In the genomic region with DNA sequence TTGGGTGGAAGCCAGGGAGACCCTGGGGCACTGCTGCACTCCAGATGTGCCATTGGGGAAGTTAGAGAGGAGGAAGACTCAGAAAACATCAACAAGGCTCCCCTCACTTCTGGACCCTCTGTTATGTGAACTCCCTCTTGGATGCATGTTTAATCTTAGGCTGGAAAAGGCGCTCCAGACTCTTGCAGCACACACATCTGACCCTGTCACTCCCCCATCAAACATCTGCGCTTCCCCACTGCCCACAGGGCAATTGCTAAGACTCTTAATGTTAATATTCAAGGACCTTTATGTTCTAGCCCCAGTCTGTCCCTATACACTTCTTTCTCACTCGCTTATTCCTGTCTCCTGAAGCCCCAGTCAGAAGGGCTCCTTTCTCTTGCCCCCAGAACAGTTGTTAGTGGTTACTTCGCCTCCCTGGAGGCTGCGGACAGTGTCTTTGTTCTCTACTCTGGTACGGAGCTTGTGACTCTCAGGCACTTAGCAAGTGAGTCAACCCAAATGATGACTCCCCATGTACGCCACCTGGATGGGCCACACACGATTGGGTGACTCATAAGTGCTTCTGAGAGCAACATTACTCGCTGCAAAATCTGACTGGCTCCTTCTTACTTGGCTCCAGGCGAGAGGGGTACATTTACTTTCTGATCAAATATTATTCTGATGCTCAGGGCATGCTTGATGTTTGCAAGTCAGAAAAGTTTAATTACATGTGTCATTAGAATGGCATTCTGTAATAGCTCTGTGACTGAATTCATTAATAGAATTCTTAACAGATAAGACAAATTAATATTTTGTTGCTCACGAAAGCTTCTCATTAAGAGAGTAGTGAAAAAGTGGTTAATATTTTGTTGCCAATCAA, we compare ENCODE assay signal across 8 cellular contexts.
A peak's percentile ranks its signal among the peaks of the same experiment; 100 is the strongest.
DNase-seq lines count a peak whose midpoint lies in the region; ATAC-seq and TF ChIP-seq lines count a peak whose summit lies in the region.

No MANE protein-coding gene starts in this region.

- peak overlapping the region; percentile 7 for H3K27ac Mint-ChIP-seq in activated T-cell treated with anti-CD3 and anti-CD28 coated beads, Interleukin-2, amount 50 U/mL, for 24 hours
- no peak overlapping the region for H3K27ac Mint-ChIP-seq in nephron progenitor cell

- no peaks in the 10 kb centered on the region for H3K27me3 ChIP-seq in lung (ENCODE audit: control insufficient read depth, insufficient read depth)

- H3K27ac ChIP-seq in lung (ENCODE audit: low read depth in 1 of 2, low read length in 1 of 2) (no peak overlapping the region), substantia nigra (ENCODE audit: low read depth, low read length, poor library complexity, severe bottlenecking) (no peak overlapping the region)

- H3K27me3 Mint-ChIP-seq in activated T-cell treated with anti-CD3 and anti-CD28 coated beads, Interleukin-2, amount 50 U/mL, for 24 hours: no peaks in the 10 kb centered on the region
- peaks cover 4% of the 10 kb centered on the region for H3K27me3 Mint-ChIP-seq in nephron progenitor cell (ENCODE audit: low read depth, poor library complexity)

- H3K4me1 Mint-ChIP-seq in activated T-cell treated with anti-CD3 and anti-CD28 coated beads, Interleukin-2, amount 50 U/mL, for 24 hours (ENCODE audit: low read depth): peaks cover 30% of the 10 kb centered on the region
- peaks cover 29% of the 10 kb centered on the region for H3K4me1 Mint-ChIP-seq in nephron progenitor cell

- H3K36me3 ChIP-seq in lung (ENCODE audit: control insufficient read depth in 2 of 2, insufficient read depth in 2 of 2, low read length in 2 of 2): no peaks in the 10 kb centered on the region

- DNase-seq in DMS79 treated with DMSO at 0.1 percent for 48 hours (lab: John Stamatoyannopoulos, UW) (peak; percentile 8), HS-5 (ENCODE audit: low read depth) (peak; percentile 82), lung (ENCODE audit: low spot score) (peak; percentile 38), germinal center (ENCODE audit: low spot score) (no peak), substantia nigra (lab: John Stamatoyannopoulos, UW) (no peak), nephron progenitor cell (no peak), NOMO-1 treated with DMSO at 0.1 percent for 48 hours (lab: John Stamatoyannopoulos, UW; ENCODE audit: unreplicated experiment) (no peak)
- DNase-seq in activated T-cell treated with anti-CD3 and anti-CD28 coated beads, Interleukin-2, amount 50 U/mL, for 24 hours: no peak

- no peak overlapping the region for H3K4me3 ChIP-seq in lung

- 76 to 82% methylated on average over 11 of the region's 11 CpGs for WGBS in lung, 2 donors

- H3K9me3 Mint-ChIP-seq in activated T-cell treated with anti-CD3 and anti-CD28 coated beads, Interleukin-2, amount 50 U/mL, for 24 hours: no peaks in the 10 kb centered on the region
- no peaks in the 10 kb centered on the region for H3K9me3 Mint-ChIP-seq in nephron progenitor cell

- TF ChIP-seq CTCF in lung (IDR thresholded peaks at IDR 0.05; ENCODE audit: control extremely low read depth, extremely low read depth): no peak
- no peak for TF ChIP-seq CTCF in nephron progenitor cell (IDR thresholded peaks at IDR 0.05)

- H3K9me3 ChIP-seq in lung (ENCODE audit: control insufficient read depth in 2 of 2, insufficient read depth in 1 of 2, low read length in 1 of 2): no peaks in the 10 kb centered on the region

- H3K4me1 ChIP-seq in lung (ENCODE audit: control insufficient read depth in 2 of 2, insufficient read depth in 2 of 2, low read length in 2 of 2): peaks cover 0 to 16% of the 10 kb centered on the region in 2 donors

- no peak overlapping the region for H3K4me3 Mint-ChIP-seq in activated T-cell treated with anti-CD3 and anti-CD28 coated beads, Interleukin-2, amount 50 U/mL, for 24 hours
- H3K4me3 Mint-ChIP-seq in nephron progenitor cell: no peak overlapping the region

- ATAC-seq in lung (ENCODE audit: insufficient read depth, low FRiP score): no peak

- no peaks in the 10 kb centered on the region for H3K36me3 Mint-ChIP-seq in activated T-cell treated with anti-CD3 and anti-CD28 coated beads, Interleukin-2, amount 50 U/mL, for 24 hours (ENCODE audit: low read depth)
- H3K36me3 Mint-ChIP-seq in nephron progenitor cell (ENCODE audit: low read depth): no peaks in the 10 kb centered on the region

Comparison
In these comparisons a context has a peak if more than half of its experiments do, and no peak if none do; other contexts are left out.
1. DNase-seq: peak in DMS79 treated with DMSO at 0.1 percent for 48 hours (single experiment), HS-5 (single experiment) and lung (single experiment); none in activated T-cell treated with anti-CD3 and anti-CD28 coated beads, Interleukin-2, amount 50 U/mL, for 24 hours (single experiment), germinal center (single experiment), substantia nigra (0 of 49), nephron progenitor cell (single experiment) and NOMO-1 treated with DMSO at 0.1 percent for 48 hours (single experiment).